Comparison of ENCODE assay signal across 1 cellular context in the genomic region with DNA sequence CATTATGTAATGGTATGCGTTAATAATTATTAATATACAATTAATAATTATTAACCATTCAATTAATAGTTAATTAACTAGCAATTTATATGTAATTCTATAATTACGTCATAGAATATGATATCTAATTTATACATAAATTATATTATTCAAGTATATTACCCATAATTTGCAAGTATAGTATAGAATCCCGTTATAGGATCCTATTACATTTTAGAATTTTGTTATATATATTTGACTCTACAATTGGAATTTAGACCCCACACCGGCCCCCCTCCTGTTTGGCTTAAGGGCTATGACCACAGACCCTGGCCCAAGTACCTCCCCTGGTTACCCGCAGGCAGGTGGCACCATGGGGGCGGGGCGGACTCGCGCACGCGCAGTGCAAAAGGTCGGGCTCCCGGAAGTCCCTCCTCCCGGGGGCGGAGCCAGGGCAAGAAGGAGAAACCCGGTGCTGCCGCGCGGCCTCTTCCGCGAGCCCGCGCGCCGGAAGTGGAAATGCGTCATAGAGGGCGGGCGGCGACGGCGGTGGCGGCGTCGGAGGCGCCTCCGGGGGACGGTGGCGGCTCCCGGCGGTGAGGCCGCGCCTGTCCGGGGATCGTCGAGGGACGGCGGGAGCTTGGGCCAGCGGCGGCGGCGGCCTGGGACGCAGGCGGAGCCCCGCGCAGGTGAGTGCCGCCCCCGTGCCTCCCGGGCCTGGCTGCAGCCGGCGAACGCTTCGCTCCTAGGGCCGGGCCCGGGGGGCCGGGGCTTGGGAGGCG.
TF ChIP-seq lines count a peak whose summit lies in the region.

AKAP17A (plus strand) TSS at position 503 of the 761 bp plus-strand sequence. CDS start 1,859 bp downstream, outside the sequence.

TF ChIP-seq in HepG2, 621 proteins besides CTCF, POLR2A, EP300 and RAD21 (continued from another document and continues in another):
- TF ChIP-seq, protein P1, sequence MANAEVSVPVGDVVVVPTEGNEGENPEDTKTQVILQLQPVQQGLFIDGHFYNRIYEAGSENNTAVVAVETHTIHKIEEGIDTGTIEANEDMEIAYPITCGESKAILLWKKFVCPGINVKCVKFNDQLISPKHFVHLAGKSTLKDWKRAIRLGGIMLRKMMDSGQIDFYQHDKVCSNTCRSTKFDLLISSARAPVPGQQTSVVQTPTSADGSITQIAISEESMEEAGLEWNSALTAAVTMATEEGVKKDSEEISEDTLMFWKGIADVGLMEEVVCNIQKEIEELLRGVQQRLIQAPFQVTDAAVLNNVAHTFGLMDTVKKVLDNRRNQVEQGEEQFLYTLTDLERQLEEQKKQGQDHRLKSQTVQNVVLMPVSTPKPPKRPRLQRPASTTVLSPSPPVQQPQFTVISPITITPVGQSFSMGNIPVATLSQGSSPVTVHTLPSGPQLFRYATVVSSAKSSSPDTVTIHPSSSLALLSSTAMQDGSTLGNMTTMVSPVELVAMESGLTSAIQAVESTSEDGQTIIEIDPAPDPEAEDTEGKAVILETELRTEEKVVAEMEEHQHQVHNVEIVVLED (CRISPR knock-in tag; IDR thresholded peaks at IDR 0.05; ENCODE audit: borderline replicate concordance), result peak; percentile 83; the same call in 1 of the 2 replicates
- TF ChIP-seq, protein P2, sequence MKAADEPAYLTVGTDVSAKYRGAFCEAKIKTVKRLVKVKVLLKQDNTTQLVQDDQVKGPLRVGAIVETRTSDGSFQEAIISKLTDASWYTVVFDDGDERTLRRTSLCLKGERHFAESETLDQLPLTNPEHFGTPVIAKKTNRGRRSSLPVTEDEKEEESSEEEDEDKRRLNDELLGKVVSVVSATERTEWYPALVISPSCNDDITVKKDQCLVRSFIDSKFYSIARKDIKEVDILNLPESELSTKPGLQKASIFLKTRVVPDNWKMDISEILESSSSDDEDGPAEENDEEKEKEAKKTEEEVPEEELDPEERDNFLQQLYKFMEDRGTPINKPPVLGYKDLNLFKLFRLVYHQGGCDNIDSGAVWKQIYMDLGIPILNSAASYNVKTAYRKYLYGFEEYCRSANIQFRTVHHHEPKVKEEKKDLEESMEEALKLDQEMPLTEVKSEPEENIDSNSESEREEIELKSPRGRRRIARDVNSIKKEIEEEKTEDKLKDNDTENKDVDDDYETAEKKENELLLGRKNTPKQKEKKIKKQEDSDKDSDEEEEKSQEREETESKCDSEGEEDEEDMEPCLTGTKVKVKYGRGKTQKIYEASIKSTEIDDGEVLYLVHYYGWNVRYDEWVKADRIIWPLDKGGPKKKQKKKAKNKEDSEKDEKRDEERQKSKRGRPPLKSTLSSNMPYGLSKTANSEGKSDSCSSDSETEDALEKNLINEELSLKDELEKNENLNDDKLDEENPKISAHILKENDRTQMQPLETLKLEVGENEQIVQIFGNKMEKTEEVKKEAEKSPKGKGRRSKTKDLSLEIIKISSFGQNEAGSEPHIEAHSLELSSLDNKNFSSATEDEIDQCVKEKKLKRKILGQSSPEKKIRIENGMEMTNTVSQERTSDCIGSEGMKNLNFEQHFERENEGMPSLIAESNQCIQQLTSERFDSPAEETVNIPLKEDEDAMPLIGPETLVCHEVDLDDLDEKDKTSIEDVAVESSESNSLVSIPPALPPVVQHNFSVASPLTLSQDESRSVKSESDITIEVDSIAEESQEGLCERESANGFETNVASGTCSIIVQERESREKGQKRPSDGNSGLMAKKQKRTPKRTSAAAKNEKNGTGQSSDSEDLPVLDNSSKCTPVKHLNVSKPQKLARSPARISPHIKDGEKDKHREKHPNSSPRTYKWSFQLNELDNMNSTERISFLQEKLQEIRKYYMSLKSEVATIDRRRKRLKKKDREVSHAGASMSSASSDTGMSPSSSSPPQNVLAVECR (CRISPR knock-in tag; IDR thresholded peaks at IDR 0.05; ENCODE audit: borderline replicate concordance), result peak; percentile 0; the same call in 1 of the 2 replicates
- TF ChIP-seq ZNF639 (CRISPR knock-in tag; conservative IDR thresholded peaks at IDR 0.05) (peak; percentile 64; the same call in 1 of the 2 replicates), PRMT3 (CRISPR knock-in tag; IDR thresholded peaks at IDR 0.05; ENCODE audit: borderline replicate concordance, low read depth) (no peak), TMF1 (CRISPR knock-in tag; IDR thresholded peaks at IDR 0.05; ENCODE audit: low read depth) (0 out of 2 replicates have a peak, but pooled peaks have one; percentile 5), CENPT (CRISPR knock-in tag; IDR thresholded peaks at IDR 0.05; ENCODE audit: low read depth) (no peak), GATA4 (IDR thresholded peaks at IDR 0.05; ENCODE audit: borderline replicate concordance, low read depth) (no peak), THAP11 (CRISPR knock-in tag; IDR thresholded peaks at IDR 0.05) (peak; percentile 92), FOXA3 (CRISPR knock-in tag; IDR thresholded peaks at IDR 0.05) (peak; percentile 31; the same call in 1 of the 2 replicates), GATAD1 (CRISPR knock-in tag; IDR thresholded peaks at IDR 0.05) (peak; percentile 87), KDM1A (CRISPR knock-in tag; IDR thresholded peaks at IDR 0.05) (no peak), ZNF574 (CRISPR knock-in tag; IDR thresholded peaks at IDR 0.05) (peak; percentile 88), ZNF180 (CRISPR knock-in tag; IDR thresholded peaks at IDR 0.05; ENCODE audit: borderline replicate concordance, low read depth) (no peak), ZBTB4 (CRISPR knock-in tag; IDR thresholded peaks at IDR 0.05; ENCODE audit: borderline replicate concordance) (no peak), PHF8 (CRISPR knock-in tag; IDR thresholded peaks at IDR 0.05) (0 out of 2 replicates have a peak, but pooled peaks have one; percentile 5), HCFC1 (IDR thresholded peaks at IDR 0.05; ENCODE audit: low read depth, low read length) (peak; percentile 58; the same call in 1 of the 2 replicates), FOXK1 (CRISPR knock-in tag; IDR thresholded peaks at IDR 0.05; ENCODE audit: borderline replicate concordance, low read depth) (peak; percentile 78; the same call in 1 of the 2 replicates), MYC (CRISPR knock-in tag; IDR thresholded peaks at IDR 0.05; ENCODE audit: borderline replicate concordance) (peak; percentile 54; the same call in 1 of the 2 replicates), ZNF572 (CRISPR knock-in tag; IDR thresholded peaks at IDR 0.05) (no peak), SALL1 (CRISPR knock-in tag; IDR thresholded peaks at IDR 0.05) (peak; percentile 74), HNF1B (CRISPR knock-in tag; IDR thresholded peaks at IDR 0.05) (peak; percentile 50; the same call in 1 of the 2 replicates), SP2 (CRISPR knock-in tag; IDR thresholded peaks at IDR 0.05) (peak; percentile 90), SP1 (IDR thresholded peaks at IDR 0.05) (no peak), SP1 (CRISPR knock-in tag; IDR thresholded peaks at IDR 0.05) (peak; percentile 84), HMGXB4 (CRISPR knock-in tag; IDR thresholded peaks at IDR 0.05; ENCODE audit: borderline replicate concordance in 1 of 2, low read depth in 1 of 2) (peak in 1 of 2 experiments; percentile 56; a peak in 1 of 4 replicates), NFYC (CRISPR knock-in tag; IDR thresholded peaks at IDR 0.05) (peak; percentile 84), SMAD1 (CRISPR knock-in tag; IDR thresholded peaks at IDR 0.05; ENCODE audit: borderline replicate concordance, low read depth) (no peak), ZNF17 (CRISPR knock-in tag; IDR thresholded peaks at IDR 0.05) (no peak), ZNF230 (CRISPR knock-in tag; IDR thresholded peaks at IDR 0.05) (no peak), ZBTB7A (CRISPR knock-in tag; IDR thresholded peaks at IDR 0.05) (peak; percentile 36; the same call in 1 of the 2 replicates), RFXAP (CRISPR knock-in tag; IDR thresholded peaks at IDR 0.05; ENCODE audit: borderline replicate concordance) (no peak), ZNF562 (CRISPR knock-in tag; IDR thresholded peaks at IDR 0.05; ENCODE audit: borderline replicate concordance) (no peak), SP4 (CRISPR knock-in tag; IDR thresholded peaks at IDR 0.05) (peak; percentile 95), MLLT10 (CRISPR knock-in tag; IDR thresholded peaks at IDR 0.05) (no peak), KLF6 (CRISPR knock-in tag; IDR thresholded peaks at IDR 0.05) (no peak)
- TF ChIP-seq, protein P3, sequence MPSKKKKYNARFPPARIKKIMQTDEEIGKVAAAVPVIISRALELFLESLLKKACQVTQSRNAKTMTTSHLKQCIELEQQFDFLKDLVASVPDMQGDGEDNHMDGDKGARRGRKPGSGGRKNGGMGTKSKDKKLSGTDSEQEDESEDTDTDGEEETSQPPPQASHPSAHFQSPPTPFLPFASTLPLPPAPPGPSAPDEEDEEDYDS (CRISPR knock-in tag; IDR thresholded peaks at IDR 0.05), result peak; percentile 59
- TF ChIP-seq, protein P4, sequence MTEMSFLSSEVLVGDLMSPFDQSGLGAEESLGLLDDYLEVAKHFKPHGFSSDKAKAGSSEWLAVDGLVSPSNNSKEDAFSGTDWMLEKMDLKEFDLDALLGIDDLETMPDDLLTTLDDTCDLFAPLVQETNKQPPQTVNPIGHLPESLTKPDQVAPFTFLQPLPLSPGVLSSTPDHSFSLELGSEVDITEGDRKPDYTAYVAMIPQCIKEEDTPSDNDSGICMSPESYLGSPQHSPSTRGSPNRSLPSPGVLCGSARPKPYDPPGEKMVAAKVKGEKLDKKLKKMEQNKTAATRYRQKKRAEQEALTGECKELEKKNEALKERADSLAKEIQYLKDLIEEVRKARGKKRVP (CRISPR knock-in tag; IDR thresholded peaks at IDR 0.05), result peak in 1 of 2 experiments; percentile 33; a peak in 1 of 4 replicates
